Comparison of ENCODE assay signal across 8 cellular contexts in genomic region chr2:86194751-86195054, GRCh38. TPM values are rescaled to one million over a fixed set of nuclear protein-coding genes. Genes with fewer than 3 reads are reported as not detected.
DNase-seq lines count a peak whose midpoint lies in the region; FAIRE-seq and TF ChIP-seq lines count a peak whose summit lies in the region.

No MANE protein-coding gene starts in this region.

- peaks cover 47% of the 10 kb centered on the region for H4K20me1 ChIP-seq in astrocyte (ENCODE audit: insufficient read depth, low read length)

- H3K4me2 ChIP-seq in astrocyte (ENCODE audit: low read length), result peak overlapping the region; percentile 86

- peak overlapping the region; percentile 60 for H3K27ac Mint-ChIP-seq in astrocyte (ENCODE audit: unreplicated experiment)

- POLR2A ChIA-PET in A673 (lab: Charles Lee; ENCODE audit: low non-redundant PET), result no interaction called here

- peaks cover 5% of the 10 kb centered on the region for H3K36me3 Mint-ChIP-seq in astrocyte (ENCODE audit: low read depth, unreplicated experiment)

- H3K36me3 ChIP-seq in A673 (ENCODE audit: insufficient read depth, low read length, poor library complexity, severe bottlenecking), result peaks cover 3% of the 10 kb centered on the region
- H3K36me3 ChIP-seq in astrocyte (ENCODE audit: insufficient read depth, low read length), result no peaks in the 10 kb centered on the region
- peaks cover 0 to 7% (median 3%) of the 10 kb centered on the region in 5 donors for H3K36me3 ChIP-seq in subcutaneous abdominal adipose tissue (ENCODE audit: control insufficient read depth in 5 of 5, insufficient read depth in 5 of 5, low read length in 5 of 5)

- DNase-seq in A673 (ENCODE audit: low spot score) (no peak), HCEC 1CT (peak; percentile 97), astrocyte (ENCODE audit: low read depth) (no peak), SIG-M5 (lab: John Stamatoyannopoulos, UW) (no peak), GM12891 (ENCODE audit: insufficient read length, low spot score) (no peak)
- no peak for DNase-seq in stimulated activated CD4-positive, alpha-beta T cell treated with anti-CD3 and anti-CD28 coated beads, Interleukin-15, amount 100 ng/mL, for 24 hours

- no peaks in the 10 kb centered on the region for H3K9me3 Mint-ChIP-seq in astrocyte (ENCODE audit: unreplicated experiment)

- H3K27me3 Mint-ChIP-seq in astrocyte (ENCODE audit: low read depth, unreplicated experiment), result no peaks in the 10 kb centered on the region

- H3K9me3 ChIP-seq in A673 (ENCODE audit: low read depth, low read length, poor library complexity, severe bottlenecking) (no peaks in the 10 kb centered on the region), astrocyte (ENCODE audit: insufficient read depth, low read depth, low read length) (no peaks in the 10 kb centered on the region), subcutaneous abdominal adipose tissue (ENCODE audit: control insufficient read depth in 5 of 5, low read length in 5 of 5) (no peaks in the 10 kb centered on the region)

- CTCF ChIA-PET in A673 (lab: Charles Lee), result no interaction called here

- intact Hi-C loops in A673 (cut with micrococcal nuclease; ENCODE audit: unreplicated experiment), result loop anchor here (1.0 kb wide), 1 partner anchor 246 kb away; no protein-coding TSS in a partner anchor

- peak overlapping the region; percentile 78 for H3K4me3 ChIP-seq in A673 (ENCODE audit: low read depth, low read length, poor library complexity, severe bottlenecking)
- H3K4me3 ChIP-seq in astrocyte (ENCODE audit: insufficient read depth, low read depth, low read length), result peak overlapping the region; percentile 81
- H3K4me3 ChIP-seq in subcutaneous abdominal adipose tissue (ENCODE audit: low read depth in 1 of 5, low read length in 5 of 5), result peak overlapping the region; percentile 81 to 95 (median 93)

- H3K4me1 Mint-ChIP-seq in astrocyte (ENCODE audit: low read depth, unreplicated experiment), result peaks cover 20% of the 10 kb centered on the region

- TF ChIP-seq CTCF in A673 (conservative IDR thresholded peaks at IDR 0.05; ENCODE audit: low read depth, low read length) (no peak), astrocyte (IDR thresholded peaks at IDR 0.05; ENCODE audit: insufficient read depth, low read depth, low read length) (no peak)

- BruUV-seq in A673 (replicated peaks; lab: Mats Ljungman, UMichigan), result TSS peak; percentile 42

- H3K27me3 ChIP-seq in A673 (replicated peaks; ENCODE audit: insufficient read depth, low read depth, low read length, poor library complexity) (no peaks in the 10 kb centered on the region), astrocyte (ENCODE audit: insufficient read depth, low read length) (no peaks in the 10 kb centered on the region), layer of hippocampus (ENCODE audit: control insufficient read depth, insufficient read depth, low read length) (no peaks in the 10 kb centered on the region), subcutaneous abdominal adipose tissue (ENCODE audit: control insufficient read depth in 5 of 5, insufficient read depth in 4 of 5, low read length in 5 of 5) (no peaks in the 10 kb centered on the region)

- H3K79me2 ChIP-seq in astrocyte (ENCODE audit: insufficient read depth, low read length), result peaks cover 55% of the 10 kb centered on the region

- H3K4me1 ChIP-seq in A673 (ENCODE audit: insufficient read depth, low read length, poor library complexity, severe bottlenecking) (peaks cover 10% of the 10 kb centered on the region), astrocyte (ENCODE audit: insufficient read depth, low read length) (peaks cover 10% of the 10 kb centered on the region), subcutaneous abdominal adipose tissue (ENCODE audit: control insufficient read depth in 5 of 5, insufficient read depth in 5 of 5, low read length in 5 of 5) (peaks cover 8 to 44% (median 38%) of the 10 kb centered on the region in 5 donors)

- TF ChIP-seq POLR2A in GM12891 (IDR thresholded peaks at IDR 0.05; ENCODE audit: low read depth, low read length), result no peak

- H3K4me3 Mint-ChIP-seq in astrocyte (ENCODE audit: unreplicated experiment), result peak overlapping the region; percentile 90

- H3K27ac ChIP-seq in A673 (ENCODE audit: low read depth, low read length, poor library complexity, severe bottlenecking) (peak overlapping the region; percentile 99), astrocyte (ENCODE audit: low read depth, low read length) (peak overlapping the region; percentile 98), layer of hippocampus (ENCODE audit: low read depth, low read length) (peak overlapping the region; percentile 96), subcutaneous abdominal adipose tissue (ENCODE audit: low read depth, low read length) (peak overlapping the region; percentile 97)

- no peak overlapping the region for H2AFZ ChIP-seq in astrocyte (ENCODE audit: low read depth, low read length)

- FAIRE-seq in astrocyte (lab: Jason Lieb, UNC), result no peak
- FAIRE-seq in GM12891 (lab: Jason Lieb, UNC), result no peak

- H3K9ac ChIP-seq in astrocyte (ENCODE audit: low read length) (peak overlapping the region; percentile 97), subcutaneous abdominal adipose tissue (ENCODE audit: low read length in 5 of 5) (peak overlapping the region in 4 of 5 donors; percentile 72 to 92 (median 83))

TF ChIP-seq in GM12891, 5 proteins besides CTCF, POLR2A, EP300 and RAD21:
- TF ChIP-seq PAX5 (IDR thresholded peaks at IDR 0.05; ENCODE audit: insufficient read depth, low read length, severe bottlenecking), result no peak
- TF ChIP-seq SPI1 (IDR thresholded peaks at IDR 0.05; ENCODE audit: low read depth, low read length), result no peak
- TF ChIP-seq POLR2AphosphoS5 (IDR thresholded peaks at IDR 0.05; ENCODE audit: low read depth, low read length), result no peak
- TF ChIP-seq POU2F2 (IDR thresholded peaks at IDR 0.05; ENCODE audit: low read depth, low read length), result no peak

RNA-seq across cellular contexts. Expression of gene IMMT, which starts 0.6 kb away (rescaled TPM):
- total RNA-seq in A673 (2021) (172 and 174 TPM in 2 replicates), astrocyte (99.3 and 99.4 TPM in 2 replicates)
- polyA plus RNA-seq in GM12891 (2012; ENCODE audit: low read depth, missing spikeins), result 77.0 TPM

RNA-seq across cellular contexts. Expression of gene MRPL35, which starts 4.6 kb away (rescaled TPM):
- 81.9 and 97.7 TPM in 2 replicates for total RNA-seq in A673 (2021)
- total RNA-seq in astrocyte, result 31.4 and 35.2 TPM in 2 replicates
- 59.4 TPM for polyA plus RNA-seq in GM12891 (2012; ENCODE audit: low read depth, missing spikeins)
